Comparison of ENCODE assay signal across 12 cellular contexts in genomic region chr20:38168791-38169589, GRCh38. TPM values are rescaled to one million over a fixed set of nuclear protein-coding genes. Genes with fewer than 3 reads are reported as not detected.
DNase-seq lines count a peak whose midpoint lies in the region; ATAC-seq, FAIRE-seq and TF ChIP-seq lines count a peak whose summit lies in the region.
"Had no signal": no experiment of that assay in that cellular context is flagged by ENCODE, and none has a peak within 500 bp of the region (broad histone marks: within the 10 kb centered on the region; RNA-seq: fewer than 3 reads in every experiment).

No MANE protein-coding gene starts in this region.

- no TSS peak for BruUV-seq in K562 (replicated peaks; lab: Mats Ljungman, UMichigan)

- WGBS in K562 (ENCODE audit: insufficient coverage, low coverage, missing lambda C conversion rate), result 58% methylated on average over 6 of the region's 8 CpGs
- WGBS in right lobe of liver (ENCODE audit: insufficient coverage, low coverage, low lambda C conversion rate, missing lambda C conversion rate), result 48% methylated on average over 6 of the region's 8 CpGs

- H3K27me3 ChIP-seq in K562 (ENCODE audit: control insufficient read depth in 2 of 2, insufficient read depth in 2 of 2, low read length in 2 of 2), result no peaks in the 10 kb centered on the region
- no peaks in the 10 kb centered on the region for H3K27me3 ChIP-seq in right lobe of liver
- no peaks in the 10 kb centered on the region for H3K27me3 ChIP-seq in uterus

- H2AFZ ChIP-seq in K562 (ENCODE audit: low read depth, low read length), result no peak overlapping the region

- CTCF ChIA-PET in activated CD4-positive, alpha-beta T cell treated with anti-CD3 and anti-CD28 coated beads, Interleukin-2, amount 10 ng/mL, durations not matched to agents 7 days and 5 days (lab: Charles Lee), result interaction anchor here (1.3 kb wide), 1 partner anchor 51 kb away, joined by 3 read pairs; no protein-coding TSS in a partner anchor
- CTCF ChIA-PET in activated CD4-positive, alpha-beta T cell treated with anti-CD3 and anti-CD28 coated beads for 36 hours (lab: Charles Lee), result interaction anchor here (0.5 to 1.3 kb wide), 3 partner anchors 12 to 96 kb away, joined by 3 read pairs; no protein-coding TSS in a partner anchor
- CTCF ChIA-PET in K562 (lab: Yijun Ruan, JAX; ENCODE audit: low intra/inter-chr PET ratio), result interaction anchor here (1.8 kb wide), 1 partner anchor 52 kb away, joined by 4 read pairs; no protein-coding TSS in a partner anchor

- no peak overlapping the region for H3K4me2 ChIP-seq in K562 (ENCODE audit: insufficient read depth, low read length)

- no peak for ATAC-seq in activated CD4-positive, alpha-beta T cell treated with anti-CD3 and anti-CD28 coated beads for 36 hours
- ATAC-seq in K562 (no peak), right lobe of liver (peak; percentile 41 to 63 (median 54)), HG03108 (IDR thresholded peaks at IDR 0.05; ENCODE audit: unreplicated experiment) (no peak)
- ATAC-seq in stimulated activated naive CD8-positive, alpha-beta T cell treated with anti-CD3 and anti-CD28 coated beads, Interleukin-15, Interleukin-2, amounts not matched to agents 100 U/mL and 50 U/mL, for 24 hours, result no peak

- H3K36me3 Mint-ChIP-seq in activated CD4-positive, alpha-beta T cell treated with anti-CD3 and anti-CD28 coated beads, Interleukin-2, amount 10 ng/mL, durations not matched to agents 7 days and 5 days (ENCODE audit: low read depth), result no peaks in the 10 kb centered on the region
- no peaks in the 10 kb centered on the region for H3K36me3 Mint-ChIP-seq in activated CD4-positive, alpha-beta T cell treated with anti-CD3 and anti-CD28 coated beads for 36 hours (ENCODE audit: low read depth)
- H3K36me3 Mint-ChIP-seq: brain had no signal

- H3K4me1 Mint-ChIP-seq in activated CD4-positive, alpha-beta T cell treated with anti-CD3 and anti-CD28 coated beads, Interleukin-2, amount 10 ng/mL, durations not matched to agents 7 days and 5 days, result peaks cover 24% of the 10 kb centered on the region
- H3K4me1 Mint-ChIP-seq in activated CD4-positive, alpha-beta T cell treated with anti-CD3 and anti-CD28 coated beads for 36 hours, result peaks cover 8% of the 10 kb centered on the region

- H3K4me3 Mint-ChIP-seq in activated CD4-positive, alpha-beta T cell treated with anti-CD3 and anti-CD28 coated beads, Interleukin-2, amount 10 ng/mL, durations not matched to agents 7 days and 5 days, result no peak overlapping the region
- H3K4me3 Mint-ChIP-seq in activated CD4-positive, alpha-beta T cell treated with anti-CD3 and anti-CD28 coated beads for 36 hours, result no peak overlapping the region
- H3K4me3 Mint-ChIP-seq: brain; stimulated activated naive CD8-positive, alpha-beta T cell treated with anti-CD3 and anti-CD28 coated beads, Interleukin-15, Interleukin-2, amounts not matched to agents 100 ng/mL and 50 ng/mL, for 24 hours had no signal

- H4K20me1 ChIP-seq in K562 (replicated peaks; ENCODE audit: control insufficient read depth, insufficient read depth, low read length), result no peaks in the 10 kb centered on the region

- FAIRE-seq in K562 (lab: Jason Lieb, UNC), result peak; percentile 15
- FAIRE-seq: H1 had no signal

- H3K79me2 ChIP-seq in K562 (ENCODE audit: control insufficient read depth, insufficient read depth, low read length), result peaks cover 11% of the 10 kb centered on the region

- peaks cover 12% of the 10 kb centered on the region for H3K27me3 Mint-ChIP-seq in activated CD4-positive, alpha-beta T cell treated with anti-CD3 and anti-CD28 coated beads, Interleukin-2, amount 10 ng/mL, durations not matched to agents 7 days and 5 days
- peaks cover 19% of the 10 kb centered on the region for H3K27me3 Mint-ChIP-seq in activated CD4-positive, alpha-beta T cell treated with anti-CD3 and anti-CD28 coated beads for 36 hours

- no peak for DNase-seq in activated CD4-positive, alpha-beta T cell treated with anti-CD3 and anti-CD28 coated beads, Interleukin-2, amount 10 ng/mL, durations not matched to agents 7 days and 5 days
- DNase-seq in activated CD4-positive, alpha-beta T cell treated with anti-CD3 and anti-CD28 coated beads for 36 hours, result no peak
- DNase-seq in K562 (ENCODE audit: extremely low read depth in 1 of 4, low spot score in 3 of 4), result no peak
- DNase-seq in right lobe of liver, result peak; percentile 79 to 89 (median 85)
- no peak for DNase-seq in uterus
- no peak for DNase-seq in stimulated activated naive CD8-positive, alpha-beta T cell treated with anti-CD3 and anti-CD28 coated beads, Interleukin-15, Interleukin-2, amounts not matched to agents 100 U/mL and 50 U/mL, for 24 hours
- DNase-seq in NCI-H2227 treated with DMSO at 0.1 percent for 48 hours (lab: John Stamatoyannopoulos, UW), result no peak
- DNase-seq: activated CD8-positive, alpha-beta memory T cell treated with anti-CD3 and anti-CD28 coated beads for 24 hours had no signal

- no peak overlapping the region for H3K27ac ChIP-seq in K562 (ENCODE audit: extremely low read depth, low read depth, low read length)
- H3K27ac ChIP-seq in right lobe of liver, result peak overlapping the region; percentile 56 to 83 (median 61)
- peak overlapping the region; percentile 54 to 62 for H3K27ac ChIP-seq in uterus

- no peak for TF ChIP-seq POLR2A in K562 (conservative IDR thresholded peaks at IDR 0.05)
- no peak for TF ChIP-seq POLR2A in right lobe of liver (IDR thresholded peaks at IDR 0.05)
- no peak for TF ChIP-seq POLR2A in uterus (IDR thresholded peaks at IDR 0.05)

- intact Hi-C loops in activated CD4-positive, alpha-beta T cell treated with anti-CD3 and anti-CD28 coated beads for 36 hours (cut with DNase I, micrococcal nuclease), result loop anchor here (5.0 kb wide), 2 partner anchors 53 to 97 kb away; no protein-coding TSS in a partner anchor
- intact Hi-C loops in K562 (cut with micrococcal nuclease) (no loop called here), right lobe of liver (cut with DNase I) (loop anchor here (5.0 to 10.0 kb wide), 2 partner anchors 104 to 112 kb away; no protein-coding TSS in a partner anchor), uterus (cut with DNase I; ENCODE audit: low total_unique reads) (loop anchor here (5.0 kb wide), 1 partner anchor 97 kb away; no protein-coding TSS in a partner anchor)

- no peaks in the 10 kb centered on the region for H3K9me3 Mint-ChIP-seq in activated CD4-positive, alpha-beta T cell treated with anti-CD3 and anti-CD28 coated beads, Interleukin-2, amount 10 ng/mL, durations not matched to agents 7 days and 5 days
- H3K9me3 Mint-ChIP-seq in activated CD4-positive, alpha-beta T cell treated with anti-CD3 and anti-CD28 coated beads for 36 hours (ENCODE audit: low read depth), result no peaks in the 10 kb centered on the region
- H3K9me3 Mint-ChIP-seq: brain; stimulated activated naive CD8-positive, alpha-beta T cell treated with anti-CD3 and anti-CD28 coated beads, Interleukin-15, Interleukin-2, amounts not matched to agents 100 ng/mL and 50 ng/mL, for 24 hours had no signal

- H3K4me3 ChIP-seq in K562 (no peak overlapping the region), right lobe of liver (no peak overlapping the region), uterus (no peak overlapping the region)

- H3K9ac ChIP-seq in K562 (ENCODE audit: insufficient read depth in 1 of 2, low read depth in 2 of 2, low read length in 2 of 2), result no peak overlapping the region

- POLR2A ChIA-PET in activated CD4-positive, alpha-beta T cell treated with anti-CD3 and anti-CD28 coated beads, Interleukin-2, amount 10 ng/mL, durations not matched to agents 7 days and 5 days (lab: Charles Lee), result no interaction called here
- POLR2A ChIA-PET in activated CD4-positive, alpha-beta T cell treated with anti-CD3 and anti-CD28 coated beads for 36 hours (lab: Charles Lee), result no interaction called here
- POLR2A ChIA-PET in K562 (lab: Yijun Ruan, JAX), result no interaction called here

- H3K9me1 ChIP-seq in K562 (ENCODE audit: control insufficient read depth, insufficient read depth, low read length), result no peaks in the 10 kb centered on the region

- H3K27ac Mint-ChIP-seq in activated CD4-positive, alpha-beta T cell treated with anti-CD3 and anti-CD28 coated beads, Interleukin-2, amount 10 ng/mL, durations not matched to agents 7 days and 5 days, result peak overlapping the region; percentile 70
- H3K27ac Mint-ChIP-seq in activated CD4-positive, alpha-beta T cell treated with anti-CD3 and anti-CD28 coated beads for 36 hours, result no peak overlapping the region
- H3K27ac Mint-ChIP-seq: stimulated activated naive CD8-positive, alpha-beta T cell treated with anti-CD3 and anti-CD28 coated beads, Interleukin-15, Interleukin-2, amounts not matched to agents 100 ng/mL and 50 ng/mL, for 24 hours had no signal

- in situ Hi-C loops in K562 (cut with MboI), result loop anchor here (10.0 kb wide), 1 partner anchor 94 kb away; no protein-coding TSS in a partner anchor

- TF ChIP-seq EP300 in K562 (IDR thresholded peaks at IDR 0.05; ENCODE audit: low read length), result no peak

- H3K4me1 ChIP-seq in K562 (replicated peaks in 1 of 2; ENCODE audit: control insufficient read depth in 2 of 2, insufficient read depth in 2 of 2, low read length in 2 of 2) (peaks cover 25 to 30% of the 10 kb centered on the region in 2 experiments; a peak in 4 of 5 replicates), right lobe of liver (peaks cover 2 to 31% (median 10%) of the 10 kb centered on the region in 4 donors), uterus (no peaks in the 10 kb centered on the region)

- TF ChIP-seq RAD21 in K562 (CRISPR knock-in tag; conservative IDR thresholded peaks at IDR 0.05 in 1 of 2, IDR thresholded peaks at IDR 0.05 in 1 of 2), result 0 out of 4 replicates have a peak, but pooled peaks of 1 of the 2 experiments have one; percentile 2

- H3K36me3 ChIP-seq in K562 (ENCODE audit: control insufficient read depth, insufficient read depth, low read length) (no peaks in the 10 kb centered on the region), right lobe of liver (no peaks in the 10 kb centered on the region), uterus (no peaks in the 10 kb centered on the region)

- H3K9me3 ChIP-seq in K562 (replicated peaks; ENCODE audit: control insufficient read depth, insufficient read depth, low read depth, low read length) (no peaks in the 10 kb centered on the region), right lobe of liver (no peaks in the 10 kb centered on the region), uterus (no peaks in the 10 kb centered on the region)

- TF ChIP-seq CTCF in K562 (IDR thresholded peaks at IDR 0.05 in 2 of 3, conservative IDR thresholded peaks at IDR 0.05 in 1 of 3; ENCODE audit: insufficient read depth in 2 of 3, low read depth in 1 of 3, low read length in 3 of 3) (no peak), right lobe of liver (IDR thresholded peaks at IDR 0.05) (no peak), uterus (IDR thresholded peaks at IDR 0.05) (no peak)

RNA-seq across cellular contexts. Expression of gene TGM2, which starts 3.9 kb away (rescaled TPM):
- total RNA-seq in activated CD4-positive, alpha-beta T cell treated with anti-CD3 and anti-CD28 coated beads, Interleukin-2, amount 10 ng/mL, durations not matched to agents 7 days and 5 days, result under 1 TPM; 0.07 to 0.21 TPM
- total RNA-seq in activated CD4-positive, alpha-beta T cell treated with anti-CD3 and anti-CD28 coated beads for 36 hours, result under 1 TPM; 0.04 to 0.09 TPM
- 34.9 and 72.8 TPM in 2 replicates for total RNA-seq in K562 (2011; cell fraction: chromatin; rRNA removed; ENCODE audit: low replicate concordance)
- 45.9 and 47.5 TPM in 2 replicates for total RNA-seq in K562 (2011; cell fraction: nucleolus; rRNA removed)
- total RNA-seq in K562 (2011; cell fraction: nucleoplasm; rRNA removed), result 36.4 and 37.1 TPM in 2 replicates
- total RNA-seq in K562 (2014; rRNA removed) (48.3 and 61.2 TPM in 2 replicates), K562 (2014; rRNA removed; fragmentation: Illumina TruSeq; extraction: Trizol) (17.4 and 22.0 TPM in 2 replicates), K562 (2015; rRNA removed; fragmentation: Illumina TruSeq; extraction: Trizol) (20.4 and 21.0 TPM in 2 replicates), K562 (2021) (78.5 and 82.3 TPM in 2 replicates), right lobe of liver (100 to 1,000 TPM; 135 to 940 (median 474) TPM), uterus (100 to 1,000 TPM; 136 to 639 (median 209) TPM)
- polyA plus RNA-seq in K562 (2011; rRNA removed) (35.3 and 37.6 TPM in 2 replicates), K562 (2014; fragmentation: Illumina TruSeq; extraction: Trizol) (55.1 and 56.7 TPM in 2 replicates), K562 (2014; fragmentation: Nextera tagmentation; extraction: Ambion mirVana) (1 to 10 TPM; 5.5 TPM), K562 (2014; rRNA removed) (43.9 and 48.0 TPM in 2 replicates)
- 31.6 and 76.0 TPM in 2 replicates for polyA plus RNA-seq in K562 (2011; cell fraction: cytosol; rRNA removed)
- 26.4 and 54.7 TPM in 2 replicates for polyA plus RNA-seq in K562 (2011; cell fraction: nucleus; rRNA removed)
- polyA plus RNA-seq in K562 (2012), result 47.9 and 85.2 TPM in 2 replicates
- polyA minus RNA-seq in K562 (2011; rRNA and poly(A)+ RNA removed), result 21.4 and 54.6 TPM in 2 replicates
- polyA minus RNA-seq in K562 (2011; cell fraction: cytosol; rRNA and poly(A)+ RNA removed), result 46.4 and 51.2 TPM in 2 replicates
- 18.8 and 21.4 TPM in 2 replicates for polyA minus RNA-seq in K562 (2011; cell fraction: nucleus; rRNA and poly(A)+ RNA removed)

Comparison
In these comparisons a context has a peak if more than half of its experiments do, and no peak if none do; other contexts are left out.
1. DNase-seq: peak in right lobe of liver (3 of 3); none in activated CD4-positive, alpha-beta T cell treated with anti-CD3 and anti-CD28 coated beads, Interleukin-2, amount 10 ng/mL, durations not matched to agents 7 days and 5 days (single experiment), activated CD4-positive, alpha-beta T cell treated with anti-CD3 and anti-CD28 coated beads for 36 hours (single experiment), K562 (0 of 4), uterus (0 of 2), stimulated activated naive CD8-positive, alpha-beta T cell treated with anti-CD3 and anti-CD28 coated beads, Interleukin-15, Interleukin-2, amounts not matched to agents 100 U/mL and 50 U/mL, for 24 hours (single experiment) and NCI-H2227 treated with DMSO at 0.1 percent for 48 hours (single experiment).
2. ATAC-seq: peak in right lobe of liver (4 of 4); none in activated CD4-positive, alpha-beta T cell treated with anti-CD3 and anti-CD28 coated beads for 36 hours (single experiment), K562 (single experiment), stimulated activated naive CD8-positive, alpha-beta T cell treated with anti-CD3 and anti-CD28 coated beads, Interleukin-15, Interleukin-2, amounts not matched to agents 100 U/mL and 50 U/mL, for 24 hours (single experiment) and HG03108 (single experiment).
3. RNA of gene TGM2, which starts 3.9 kb away (total RNA-seq): 135 to 940 TPM in right lobe of liver, 136 to 639 TPM in uterus and 17.4 to 82.3 TPM in K562; 0.07 to 0.21 TPM in activated CD4-positive, alpha-beta T cell treated with anti-CD3 and anti-CD28 coated beads, Interleukin-2, amount 10 ng/mL, durations not matched to agents 7 days and 5 days and 0.04 to 0.09 TPM in activated CD4-positive, alpha-beta T cell treated with anti-CD3 and anti-CD28 coated beads for 36 hours; every median in the first group is over 10 times any median in the second.